Comparison of ENCODE assay signal across 22 cellular contexts in the genomic region with DNA sequence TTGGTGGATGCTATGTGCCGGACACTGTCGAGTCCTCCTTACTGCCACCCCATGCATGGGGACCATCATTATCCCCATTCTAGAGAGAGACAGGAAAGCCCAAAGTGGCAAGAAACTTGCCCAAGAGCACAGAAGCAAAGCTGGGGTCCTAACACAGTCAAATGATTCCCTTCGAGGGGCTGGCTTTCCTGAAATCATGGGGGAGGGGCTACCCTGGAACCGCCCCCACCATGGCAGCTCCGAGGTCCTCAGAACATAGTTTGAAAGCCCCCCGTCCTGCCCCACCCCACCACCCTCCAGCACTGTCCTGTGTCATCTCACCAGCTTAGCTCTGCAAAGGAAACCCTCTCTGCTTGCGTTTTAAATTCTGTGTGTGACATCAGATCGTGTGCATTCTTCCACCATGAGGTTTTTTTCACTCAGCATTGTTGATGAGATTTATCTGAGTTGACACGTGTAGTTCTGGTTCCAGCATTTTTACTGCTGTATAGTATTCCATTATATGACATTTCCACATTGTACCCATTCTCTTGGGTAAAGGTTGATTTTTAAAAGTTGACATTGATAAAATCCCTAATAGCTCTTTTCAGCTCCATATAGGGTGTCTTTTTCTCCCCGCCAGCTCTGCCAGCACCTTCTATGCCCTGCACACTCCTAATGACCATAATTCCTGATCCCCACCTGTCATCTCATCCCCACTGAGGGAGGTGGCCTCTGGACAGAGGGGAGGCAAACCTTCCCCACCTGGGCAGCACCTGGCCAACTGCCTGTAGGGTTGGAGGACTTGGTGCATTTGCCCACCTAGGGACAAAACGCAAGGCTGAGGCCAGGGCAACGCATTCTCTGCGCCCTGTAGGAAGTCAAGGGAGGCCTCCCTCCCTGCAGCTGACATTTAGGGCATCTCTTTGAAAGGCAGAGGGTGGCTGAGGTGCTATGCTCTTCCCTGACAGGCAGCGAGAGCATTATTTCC.
DNase-seq lines count a peak whose midpoint lies in the region; ATAC-seq and TF ChIP-seq lines count a peak whose summit lies in the region.
"Had no signal": no experiment of that assay in that cellular context is flagged by ENCODE, and none has a peak within 500 bp of the region (broad histone marks: within the 10 kb centered on the region; RNA-seq: fewer than 3 reads in every experiment).

No MANE protein-coding gene starts in this region.

- TF ChIP-seq POLR2A in sigmoid colon (IDR thresholded peaks at IDR 0.05), result no peak
- TF ChIP-seq POLR2A in right lobe of liver (IDR thresholded peaks at IDR 0.05), result no peak

- DNase-seq in cardiac septum (ENCODE audit: low spot score), result peak; percentile 49
- no peak for DNase-seq in right atrium auricular region (ENCODE audit: low spot score)
- DNase-seq in endodermal cell, result peak; percentile 17
- peak; percentile 21 for DNase-seq in sigmoid colon
- DNase-seq in right lobe of liver, result no peak
- no peak for DNase-seq in activated naive CD4-positive, alpha-beta T cell (lab: John Stamatoyannopoulos, UW)
- DNase-seq: CD4-positive, CD25-positive, alpha-beta regulatory T cell; DMS153; DND-41; HFFc6; MM.1S; NCI-H1694; NCI-H2029 treated with DMSO at 0.1 percent for 48 hours; NCI-H2227 treated with DMSO at 0.1 percent for 48 hours; NCI-H69; Right ventricle myocardium superior; RPMI8226 had no signal

- TF ChIP-seq CTCF in right atrium auricular region (IDR thresholded peaks at IDR 0.05), result no peak
- no peak for TF ChIP-seq CTCF in endodermal cell (conservative IDR thresholded peaks at IDR 0.05)
- no peak for TF ChIP-seq CTCF in sigmoid colon (IDR thresholded peaks at IDR 0.05)
- TF ChIP-seq CTCF in right lobe of liver (IDR thresholded peaks at IDR 0.05), result no peak

- H3K27me3 ChIP-seq in right atrium auricular region (no peaks in the 10 kb centered on the region), endodermal cell (ENCODE audit: control insufficient read depth, insufficient read depth, low read length, poor library complexity, severe bottlenecking) (no peaks in the 10 kb centered on the region), sigmoid colon (peaks cover 0 to 38% (median 10%) of the 10 kb centered on the region in 3 donors), right lobe of liver (no peaks in the 10 kb centered on the region)
- H3K27me3 ChIP-seq: BLaER1 had no signal

- H3K9me3 ChIP-seq in right atrium auricular region (no peaks in the 10 kb centered on the region), endodermal cell (ENCODE audit: control insufficient read depth, low read length) (no peaks in the 10 kb centered on the region), sigmoid colon (no peaks in the 10 kb centered on the region), right lobe of liver (no peaks in the 10 kb centered on the region)
- H3K9me3 ChIP-seq: BLaER1 had no signal

- H3K4me1 Mint-ChIP-seq in endodermal cell, result no peaks in the 10 kb centered on the region
- H3K4me1 Mint-ChIP-seq: CD4-positive, CD25-positive, alpha-beta regulatory T cell; IgD-negative memory B cell had no signal

- intact Hi-C loops in cardiac septum (cut with DNase I), result no loop called here
- intact Hi-C loops in sigmoid colon (cut with DNase I), result no loop called here
- intact Hi-C loops in right lobe of liver (cut with DNase I), result no loop called here

- no peak overlapping the region for H3K4me3 Mint-ChIP-seq in endodermal cell
- H3K4me3 Mint-ChIP-seq: CD4-positive, CD25-positive, alpha-beta regulatory T cell; HFFc6; IgD-negative memory B cell had no signal

- ATAC-seq in right lobe of liver, result no peak
- no peak for ATAC-seq in HG03135 (IDR thresholded peaks at IDR 0.05; ENCODE audit: unreplicated experiment)

- H3K27me3 Mint-ChIP-seq in endodermal cell (ENCODE audit: insufficient read depth), result peaks cover 4% of the 10 kb centered on the region

- TF ChIP-seq EP300 in sigmoid colon (IDR thresholded peaks at IDR 0.05), result no peak

- H3K27ac Mint-ChIP-seq in endodermal cell, result no peak overlapping the region
- H3K27ac Mint-ChIP-seq: CD4-positive, CD25-positive, alpha-beta regulatory T cell; HFFc6; IgD-negative memory B cell had no signal

- H3K27ac ChIP-seq in right atrium auricular region, result no peak overlapping the region
- H3K27ac ChIP-seq in endodermal cell (ENCODE audit: low read depth, low read length), result no peak overlapping the region
- no peak overlapping the region for H3K27ac ChIP-seq in sigmoid colon
- H3K27ac ChIP-seq in right lobe of liver, result no peak overlapping the region
- H3K27ac ChIP-seq: BLaER1, HL-60, KMS-11 had no signal

- H3K36me3 ChIP-seq in right atrium auricular region (no peaks in the 10 kb centered on the region), endodermal cell (ENCODE audit: control insufficient read depth, insufficient read depth, low read length) (no peaks in the 10 kb centered on the region), sigmoid colon (no peaks in the 10 kb centered on the region), right lobe of liver (no peaks in the 10 kb centered on the region)
- H3K36me3 ChIP-seq: BLaER1 had no signal

- H3K4me3 ChIP-seq in right atrium auricular region (no peak overlapping the region), endodermal cell (ENCODE audit: low read length) (no peak overlapping the region), sigmoid colon (no peak overlapping the region), right lobe of liver (no peak overlapping the region)
- H3K4me3 ChIP-seq: BLaER1 had no signal

- no peak overlapping the region for H3K9ac ChIP-seq in endodermal cell (ENCODE audit: extremely low read depth, low read length, poor library complexity, severe bottlenecking)
- H3K9ac ChIP-seq: BLaER1, KMS-11 had no signal

- no peaks in the 10 kb centered on the region for H3K36me3 Mint-ChIP-seq in endodermal cell (ENCODE audit: low read depth)
- H3K36me3 Mint-ChIP-seq: CD4-positive, CD25-positive, alpha-beta regulatory T cell; IgD-negative memory B cell had no signal

- H3K4me1 ChIP-seq in right atrium auricular region (no peaks in the 10 kb centered on the region), endodermal cell (ENCODE audit: control insufficient read depth, insufficient read depth, low read length) (no peaks in the 10 kb centered on the region), sigmoid colon (no peaks in the 10 kb centered on the region), right lobe of liver (no peaks in the 10 kb centered on the region)

- H3K9me3 Mint-ChIP-seq in endodermal cell, result peaks cover 1% of the 10 kb centered on the region
- H3K9me3 Mint-ChIP-seq: CD4-positive, CD25-positive, alpha-beta regulatory T cell; HFFc6 had no signal

- WGBS in endodermal cell (ENCODE audit: insufficient coverage in 1 of 2, insufficient read length in 1 of 2), 2 experiments, result 90 to 91% methylated on average over 12 to 13 of the region's 14 CpGs
- 81 to 84% methylated on average over 14 of the region's 14 CpGs for WGBS in sigmoid colon, 2 donors
- WGBS in right lobe of liver (ENCODE audit: insufficient coverage, low coverage, low lambda C conversion rate, missing lambda C conversion rate), result 72% methylated on average over 9 of the region's 14 CpGs

Comparison
In these comparisons a context has a peak if more than half of its experiments do, and no peak if none do; other contexts are left out.
1. DNase-seq: peak in cardiac septum (single experiment), endodermal cell (single experiment) and sigmoid colon (single experiment); none in right atrium auricular region (single experiment), right lobe of liver (0 of 3) and activated naive CD4-positive, alpha-beta T cell (0 of 4).